Comparison of ENCODE assay signal across 19 cellular contexts in the genomic region with DNA sequence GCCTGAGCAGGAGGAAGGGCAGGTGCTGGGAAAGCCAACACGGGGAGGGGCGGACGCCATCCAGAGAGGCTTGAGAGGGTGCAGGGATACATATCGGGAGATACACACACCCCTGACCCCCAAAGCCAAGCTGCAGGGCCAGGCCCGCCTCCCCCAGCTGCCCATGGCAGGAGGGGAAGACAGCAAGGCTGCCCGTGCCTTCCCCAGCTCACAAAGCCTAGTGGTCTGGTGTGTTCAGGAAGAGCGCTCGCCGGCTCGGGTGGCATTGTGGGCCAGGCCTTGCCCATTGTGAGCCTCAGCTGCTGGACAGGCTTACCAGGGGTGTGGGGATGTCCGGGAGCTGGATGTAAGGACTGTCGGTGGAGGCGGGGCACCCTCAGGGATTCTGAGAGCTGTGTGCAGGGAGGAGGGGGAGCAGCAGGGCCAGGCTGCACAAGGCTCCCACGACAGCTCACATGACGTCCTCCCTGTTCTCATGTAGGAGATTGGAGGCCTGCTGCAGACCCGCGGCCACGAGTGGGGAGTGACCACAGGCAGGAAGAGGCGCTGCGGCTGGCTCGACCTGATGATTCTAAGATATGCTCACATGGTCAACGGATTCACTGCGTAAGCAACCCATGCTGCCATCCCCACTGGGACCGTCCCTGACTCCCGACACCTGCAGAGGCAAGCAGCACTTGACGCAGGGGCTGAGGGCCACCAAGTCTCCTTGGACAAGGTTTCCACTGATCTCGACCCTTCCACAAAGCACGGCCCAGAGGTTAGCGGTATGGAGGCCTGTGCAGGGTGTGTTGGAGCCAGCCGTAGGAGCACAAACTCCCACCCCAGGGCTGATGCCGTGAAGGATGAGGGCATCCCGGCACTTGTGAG. TPM values are rescaled to one million over a fixed set of nuclear protein-coding genes. Genes with fewer than 3 reads are reported as not detected.
DNase-seq lines count a peak whose midpoint lies in the region; ATAC-seq, FAIRE-seq and TF ChIP-seq lines count a peak whose summit lies in the region.
"Had no signal": no experiment of that assay in that cellular context is flagged by ENCODE, and none has a peak within 500 bp of the region (broad histone marks: within the 10 kb centered on the region; RNA-seq: fewer than 3 reads in every experiment).

No MANE protein-coding gene starts in this region.

- no peaks in the 10 kb centered on the region for H3K79me2 ChIP-seq in osteoblast (ENCODE audit: insufficient read depth, low read length)

- H3K9ac ChIP-seq in kidney (ENCODE audit: low read length in 2 of 2) = no peak overlapping the region

- intact Hi-C loops in kidney (cut with DNase I) = no loop called here

- TF ChIP-seq CTCF in AG04450 (IDR thresholded peaks at IDR 0.05; ENCODE audit: low read depth, low read length) (no peak), RWPE2 (IDR thresholded peaks at IDR 0.05; ENCODE audit: poor library complexity, severe bottlenecking) (no peak), kidney (IDR thresholded peaks at IDR 0.05; ENCODE audit: borderline replicate concordance, extremely low read depth, insufficient read depth) (no peak), osteoblast (IDR thresholded peaks at IDR 0.05; ENCODE audit: extremely low read depth, low read depth, low read length) (no peak), GM13977 (IDR thresholded peaks at IDR 0.05; ENCODE audit: extremely low read depth, insufficient read depth, missing control alignments) (no peak)

- H3K27me3 ChIP-seq in AG04450 (ENCODE audit: control insufficient read depth, insufficient read depth, low read length) = peaks cover 2% of the 10 kb centered on the region
- H3K27me3 ChIP-seq in RWPE2 (ENCODE audit: insufficient read depth, poor library complexity, severe bottlenecking) = no peaks in the 10 kb centered on the region
- H3K27me3 ChIP-seq in osteoblast (ENCODE audit: insufficient read depth, low read length) = no peaks in the 10 kb centered on the region
- H3K27me3 ChIP-seq: SJSA1 had no signal

- H3K4me2 ChIP-seq in osteoblast (ENCODE audit: insufficient read depth, low read length) = no peak overlapping the region

- H3K4me1 ChIP-seq in RWPE2 (ENCODE audit: insufficient read depth, poor library complexity, severe bottlenecking) (peaks cover 13% of the 10 kb centered on the region), kidney (ENCODE audit: control insufficient read depth in 1 of 2, insufficient read depth in 1 of 2, low read depth in 1 of 2, low read length in 2 of 2) (peaks cover 0 to 2% of the 10 kb centered on the region in 2 donors), osteoblast (ENCODE audit: insufficient read depth, low read length) (peaks cover 12% of the 10 kb centered on the region)
- H3K4me1 ChIP-seq: SJSA1 had no signal

- no peak for ATAC-seq in RWPE2 (ENCODE audit: low read depth)

- POLR2A ChIA-PET in AG04450 (lab: Yijun Ruan, JAX) = interaction anchor here (0.7 to 1.0 kb wide), 2 partner anchors 10 to 14 kb away, joined by 3 read pairs; a partner anchor contains a TSS

- in situ Hi-C loops in GM13977 (cut with MboI; ENCODE audit: low pct_unique_long_range_greater_than_20kb, low sequenced_read_pairs, unreplicated experiment) = no loop called here

- H3K36me3 ChIP-seq in RWPE2 (ENCODE audit: low read depth) (peaks cover 14% of the 10 kb centered on the region; the same call in 1 of the 2 replicates), kidney (ENCODE audit: control insufficient read depth in 1 of 2, insufficient read depth in 2 of 2, low read length in 2 of 2) (peaks cover 12% of the 10 kb centered on the region in 2 donors), osteoblast (ENCODE audit: insufficient read depth, low read length) (no peaks in the 10 kb centered on the region)
- H3K36me3 ChIP-seq: SJSA1 had no signal

- no peak for DNase-seq in AG04450 (ENCODE audit: low read depth, low spot score)
- DNase-seq in RWPE2 (ENCODE audit: low spot score) = no peak
- peak; percentile 71 for DNase-seq in kidney
- DNase-seq in osteoblast (ENCODE audit: insufficient read length, low spot score, missing footprints) = peak; percentile 79
- no peak for DNase-seq in NCI-H1694 (lab: John Stamatoyannopoulos, UW)
- no peak for DNase-seq in NCI-H510A (lab: John Stamatoyannopoulos, UW)
- no peak for DNase-seq in kidney tubule cell (ENCODE audit: low spot score)
- no peak for DNase-seq in GM13977 (ENCODE audit: low spot score)
- DNase-seq: AML-193; HFFc6; MV-4-11; NCI-H1417; NCI-H2029; NCI-H2171; NCI-H446; NK-92 treated with Interleukin-12 subunit alpha and Interleukin-12 subunit beta, amount 100 ng/mL, for 24 hours had no signal

- no peaks in the 10 kb centered on the region for H4K20me1 ChIP-seq in osteoblast (ENCODE audit: insufficient read depth, low read length)

- FAIRE-seq in kidney (lab: Jason Lieb, UNC) = no peak
- FAIRE-seq: HTR-8/SVneo had no signal

- CTCF ChIA-PET in AG04450 (lab: Charles Lee) = interaction anchor here (0.9 kb wide), 1 partner anchor 21 kb away, joined by 3 read pairs; no protein-coding TSS in a partner anchor

- H3K9me3 ChIP-seq in AG04450 (ENCODE audit: control insufficient read depth, insufficient read depth, low read length) = no peaks in the 10 kb centered on the region; the same call in 1 of the 2 replicates
- no peaks in the 10 kb centered on the region for H3K9me3 ChIP-seq in RWPE2 (ENCODE audit: severe bottlenecking)
- H3K9me3 ChIP-seq in kidney (ENCODE audit: control insufficient read depth in 1 of 2, low read length in 2 of 2) = no peaks in the 10 kb centered on the region
- H3K9me3 ChIP-seq in osteoblast (ENCODE audit: low read depth, low read length) = no peaks in the 10 kb centered on the region
- H3K9me3 ChIP-seq: SJSA1 had no signal

- peak overlapping the region; percentile 65 for H3K27ac ChIP-seq in AG04450 (ENCODE audit: low read depth, low read length)
- H3K27ac ChIP-seq in RWPE2 (ENCODE audit: poor library complexity, severe bottlenecking) = peak overlapping the region; percentile 24
- no peak overlapping the region for H3K27ac ChIP-seq in kidney (ENCODE audit: low read depth in 2 of 2, low read length in 2 of 2)
- no peak overlapping the region for H3K27ac ChIP-seq in osteoblast (ENCODE audit: low read depth, low read length)
- H3K27ac ChIP-seq: HL-60, SJSA1 had no signal

- H3K4me3 ChIP-seq in AG04450 (ENCODE audit: low read depth, low read length) = no peak overlapping the region
- H3K4me3 ChIP-seq in RWPE2 (ENCODE audit: severe bottlenecking) = no peak overlapping the region
- H3K4me3 ChIP-seq in kidney (ENCODE audit: low read length in 2 of 2) = no peak overlapping the region
- no peak overlapping the region for H3K4me3 ChIP-seq in osteoblast (ENCODE audit: insufficient read depth, low read length)
- H3K4me3 ChIP-seq: SJSA1 had no signal

- no peak overlapping the region for H2AFZ ChIP-seq in osteoblast (ENCODE audit: low read length)

RNA-seq across cellular contexts. Expression of a gene that starts 10.1 kb away (rescaled TPM):
- polyA plus RNA-seq in AG04450 (2011; rRNA removed) = 49.7 and 75.3 TPM in 2 replicates
- 6.8 and 9.4 TPM in 2 replicates for polyA minus RNA-seq in AG04450 (2011; rRNA and poly(A)+ RNA removed)
- 65.7 TPM for total RNA-seq in kidney
- polyA plus RNA-seq in kidney (ENCODE audit: insufficient read depth, low read depth, low replicate concordance) = 124 TPM
- 57.2 and 62.2 TPM in 2 replicates for total RNA-seq in osteoblast

RNA-seq across cellular contexts. Expression of a gene that starts 18.8 kb away (rescaled TPM):
- 2.8 and 4.2 TPM in 2 replicates for polyA plus RNA-seq in AG04450 (2011; rRNA removed)
- polyA minus RNA-seq in AG04450 (2011; rRNA and poly(A)+ RNA removed) = 1.9 and 7.4 TPM in 2 replicates
- 7.5 TPM for total RNA-seq in kidney
- polyA plus RNA-seq in kidney (ENCODE audit: insufficient read depth, low read depth, low replicate concordance) = 16.5 TPM
- 2.1 and 4.3 TPM in 2 replicates for total RNA-seq in osteoblast

RNA-seq across cellular contexts. Expression of a gene that starts 52.7 kb away (rescaled TPM):
- 104 and 129 TPM in 2 replicates for polyA plus RNA-seq in AG04450 (2011; rRNA removed)
- 162 and 248 TPM in 2 replicates for polyA minus RNA-seq in AG04450 (2011; rRNA and poly(A)+ RNA removed)
- 125 TPM for total RNA-seq in kidney
- 70.6 TPM for polyA plus RNA-seq in kidney (ENCODE audit: insufficient read depth, low read depth, low replicate concordance)
- 156 and 188 TPM in 2 replicates for total RNA-seq in osteoblast

RNA-seq across cellular contexts. Expression of a gene that starts 53.4 kb away (rescaled TPM):
- polyA plus RNA-seq in AG04450 (2011; rRNA removed) (14.9 and 18.9 TPM in 2 replicates), kidney (ENCODE audit: insufficient read depth, low read depth, low replicate concordance) (58.5 TPM)
- polyA minus RNA-seq in AG04450 (2011; rRNA and poly(A)+ RNA removed) = 12.1 and 16.1 TPM in 2 replicates
- total RNA-seq in kidney (82.7 TPM), osteoblast (46.6 and 49.2 TPM in 2 replicates)

RNA-seq across cellular contexts. Expression of a gene that starts 58.1 kb away (rescaled TPM):
- 1.6 and 2.5 TPM in 2 replicates for polyA plus RNA-seq in AG04450 (2011; rRNA removed)
- polyA minus RNA-seq in AG04450 (2011; rRNA and poly(A)+ RNA removed) = 3.1 and 4.5 TPM in 2 replicates
- total RNA-seq in kidney = 10.0 TPM
- polyA plus RNA-seq in kidney (ENCODE audit: insufficient read depth, low read depth, low replicate concordance) = 3.9 TPM
- 2.9 TPM in 2 replicates for total RNA-seq in osteoblast

Comparison
In these comparisons a context has a peak if more than half of its experiments do, and no peak if none do; other contexts are left out.
1. DNase-seq: peak in kidney (single experiment) and osteoblast (single experiment); none in AG04450 (single experiment), RWPE2 (single experiment), NCI-H1694 (single experiment), NCI-H510A (single experiment), kidney tubule cell (single experiment) and GM13977 (single experiment).
2. H3K27ac ChIP-seq: peak in AG04450 (single experiment) and RWPE2 (single experiment); none in kidney (0 of 2) and osteoblast (single experiment).